ENCODE assay signal across 10 cellular contexts in genomic region chr1:201275266-201275666, GRCh38. TPM values are rescaled to one million over a fixed set of nuclear protein-coding genes. Genes with fewer than 3 reads are reported as not detected.
DNase-seq lines count a peak whose midpoint lies in the region; ATAC-seq and TF ChIP-seq lines count a peak whose summit lies in the region.
"Had no signal": no experiment of that assay in that cellular context is flagged by ENCODE, and none has a peak within 500 bp of the region (broad histone marks: within the 10 kb centered on the region; RNA-seq: fewer than 3 reads in every experiment).

No MANE protein-coding gene starts in this region.

- ATAC-seq in HG03108 (IDR thresholded peaks at IDR 0.05; ENCODE audit: unreplicated experiment) (no peak), GM19023 (IDR thresholded peaks at IDR 0.05; ENCODE audit: unreplicated experiment) (no peak)
- ATAC-seq: natural killer cell had no signal

- H3K4me1 Mint-ChIP-seq in activated naive CD4-positive, alpha-beta T cell treated with anti-CD3 and anti-CD28 coated beads, Interleukin-2, amount 10 ng/mL, durations not matched to agents 7 days and 5 days: no peaks in the 10 kb centered on the region
- H3K4me1 Mint-ChIP-seq: natural killer cell had no signal

- H3K36me3 Mint-ChIP-seq in activated naive CD4-positive, alpha-beta T cell treated with anti-CD3 and anti-CD28 coated beads, Interleukin-2, amount 10 ng/mL, durations not matched to agents 7 days and 5 days: no peaks in the 10 kb centered on the region
- H3K36me3 Mint-ChIP-seq: natural killer cell had no signal

- intact Hi-C loops in posterior vena cava (cut with DNase I): loop anchor here in 1 of 2 donors (2.0 kb wide), 1 partner anchor 36 kb away; no protein-coding TSS in a partner anchor

- DNase-seq in DMS153 treated with DMSO at 0.1 percent for 48 hours (lab: John Stamatoyannopoulos, UW; ENCODE audit: unreplicated experiment) (peak; percentile 72), NCI-H69 (lab: John Stamatoyannopoulos, UW) (peak; percentile 97), erythroblast (lab: John Stamatoyannopoulos, UW) (no peak), posterior vena cava (ENCODE audit: low spot score) (peak; percentile 86), NCI-H1930 (lab: John Stamatoyannopoulos, UW) (no peak)
- DNase-seq in activated naive CD4-positive, alpha-beta T cell treated with anti-CD3 and anti-CD28 coated beads, Interleukin-2, amount 10 ng/mL, durations not matched to agents 7 days and 5 days: no peak
- DNase-seq: natural killer cell had no signal

- peak; percentile 62 for TF ChIP-seq POLR2A in erythroblast (IDR thresholded peaks at IDR 0.05; ENCODE audit: low read length)

- H3K27me3 Mint-ChIP-seq in activated naive CD4-positive, alpha-beta T cell treated with anti-CD3 and anti-CD28 coated beads, Interleukin-2, amount 10 ng/mL, durations not matched to agents 7 days and 5 days: peaks cover 36% of the 10 kb centered on the region

- no peak overlapping the region for H3K4me3 Mint-ChIP-seq in activated naive CD4-positive, alpha-beta T cell treated with anti-CD3 and anti-CD28 coated beads, Interleukin-2, amount 10 ng/mL, durations not matched to agents 7 days and 5 days
- H3K4me3 Mint-ChIP-seq: natural killer cell had no signal

- no peaks in the 10 kb centered on the region for H3K9me3 Mint-ChIP-seq in activated naive CD4-positive, alpha-beta T cell treated with anti-CD3 and anti-CD28 coated beads, Interleukin-2, amount 10 ng/mL, durations not matched to agents 7 days and 5 days
- H3K9me3 Mint-ChIP-seq: natural killer cell had no signal

- H3K27ac Mint-ChIP-seq in activated naive CD4-positive, alpha-beta T cell treated with anti-CD3 and anti-CD28 coated beads, Interleukin-2, amount 10 ng/mL, durations not matched to agents 7 days and 5 days: no peak overlapping the region
- H3K27ac Mint-ChIP-seq: natural killer cell had no signal

- CTCF ChIA-PET in activated naive CD4-positive, alpha-beta T cell treated with anti-CD3 and anti-CD28 coated beads, Interleukin-2, amount 10 ng/mL, durations not matched to agents 7 days and 5 days (lab: Charles Lee): no interaction called here

RNA-seq across cellular contexts. Expression of gene PKP1, which starts 8.0 kb away (rescaled TPM):
- 1 to 10 TPM in 1 of 2 donors, under 1 TPM in 1; 0.83 to 2.8 TPM for total RNA-seq in posterior vena cava
- total RNA-seq: activated CD8-positive, alpha-beta memory T cell treated with anti-CD3 and anti-CD28 coated beads for 36 hours; natural killer cell had no signal

Comparison
In these comparisons a context has a peak if more than half of its experiments do, and no peak if none do; other contexts are left out.
1. DNase-seq: peak in DMS153 treated with DMSO at 0.1 percent for 48 hours (single experiment), NCI-H69 (single experiment) and posterior vena cava (single experiment); none in erythroblast (0 of 2), activated naive CD4-positive, alpha-beta T cell treated with anti-CD3 and anti-CD28 coated beads, Interleukin-2, amount 10 ng/mL, durations not matched to agents 7 days and 5 days (single experiment) and NCI-H1930 (0 of 2).